13 cellular contexts compared by ENCODE assay signal in genomic region chr5:178388381-178389030, GRCh38.
DNase-seq lines count a peak whose midpoint lies in the region; ATAC-seq and TF ChIP-seq lines count a peak whose summit lies in the region.
"Had no signal": no experiment of that assay in that cellular context is flagged by ENCODE, and none has a peak within 500 bp of the region (broad histone marks: within the 10 kb centered on the region; RNA-seq: fewer than 3 reads in every experiment).

No MANE protein-coding gene starts in this region.

- H3K36me3 Mint-ChIP-seq in activated T-cell treated with anti-CD3 and anti-CD28 coated beads, Interleukin-2, amount 50 U/mL, for 4 hours (ENCODE audit: insufficient read depth), result no peaks in the 10 kb centered on the region
- H3K36me3 Mint-ChIP-seq: activated CD4-positive, alpha-beta memory T cell treated with anti-CD3 and anti-CD28 coated beads for 36 hours had no signal

- POLR2A ChIA-PET in PC-9 (lab: Charles Lee; ENCODE audit: unreplicated experiment), result interaction anchor here (0.6 kb wide), 1 partner anchor 13 kb away, joined by 3 read pairs; no protein-coding TSS in a partner anchor

- H3K4me1 Mint-ChIP-seq in activated T-cell treated with anti-CD3 and anti-CD28 coated beads, Interleukin-2, amount 50 U/mL, for 4 hours (ENCODE audit: low read depth), result no peaks in the 10 kb centered on the region

- H3K9me2 ChIP-seq in hepatocyte (replicated peaks; ENCODE audit: insufficient read depth), result no peaks in the 10 kb centered on the region
- no peaks in the 10 kb centered on the region for H3K9me2 ChIP-seq in PC-9 (ENCODE audit: insufficient read depth)

- peaks cover 15% of the 10 kb centered on the region for H3K27me3 Mint-ChIP-seq in activated T-cell treated with anti-CD3 and anti-CD28 coated beads, Interleukin-2, amount 50 U/mL, for 4 hours (ENCODE audit: low read depth)

- H3K4me3 ChIP-seq in adrenal gland (no peak overlapping the region), hepatocyte (no peak overlapping the region), spleen (no peak overlapping the region), PC-9 (no peak overlapping the region)
- H3K4me3 ChIP-seq: HAP-1, pancreas had no signal

- intact Hi-C loops in adrenal gland (cut with DNase I), result no loop called here
- intact Hi-C loops in spleen (cut with DNase I; ENCODE audit: low total_unique reads), result no loop called here
- intact Hi-C loops in PC-9 (cut with micrococcal nuclease; ENCODE audit: unreplicated experiment), result no loop called here

- DNase-seq in HT1080 (ENCODE audit: low read depth) (peak; percentile 26), adrenal gland (peak in 4 of 7 donors; percentile 21 to 34 (median 32)), hepatocyte (ENCODE audit: low spot score) (peak; percentile 52), spleen (peak; percentile 51), PC-9 (no peak)
- DNase-seq in activated T-cell treated with anti-CD3 and anti-CD28 coated beads, Interleukin-2, amount 50 U/mL, for 4 hours, result no peak
- no peak for DNase-seq in activated CD4-positive, alpha-beta T cell treated with anti-CD3 and anti-CD28 coated beads, Interleukin-2, amount 50 U/mL, for 1 hour
- DNase-seq: activated CD4-positive, alpha-beta memory T cell treated with anti-CD3 and anti-CD28 coated beads for 36 hours; activated naive CD4-positive, alpha-beta T cell treated with Interleukin-2 at 50 U/mL for 16 hours; NCI-H187 treated with DMSO at 0.1 percent for 48 hours; pancreas had no signal

- ATAC-seq in activated T-cell treated with anti-CD3 and anti-CD28 coated beads, Interleukin-2, amount 50 U/mL, for 4 hours, result no peak

- no peaks in the 10 kb centered on the region for H3F3A ChIP-seq in PC-9 (ENCODE audit: insufficient read depth, low read depth)

- H3K79me2 ChIP-seq in hepatocyte (no peaks in the 10 kb centered on the region), PC-9 (ENCODE audit: low read depth) (no peaks in the 10 kb centered on the region)

- H3K9me3 ChIP-seq in adrenal gland (replicated peaks in 1 of 3), result no peaks in the 10 kb centered on the region
- no peaks in the 10 kb centered on the region for H3K9me3 ChIP-seq in hepatocyte (ENCODE audit: low read depth)
- H3K9me3 ChIP-seq in spleen, result no peaks in the 10 kb centered on the region
- no peaks in the 10 kb centered on the region for H3K9me3 ChIP-seq in PC-9 (ENCODE audit: insufficient read depth, low read depth)
- H3K9me3 ChIP-seq: HAP-1, pancreas had no signal

- TF ChIP-seq CTCF in adrenal gland (IDR thresholded peaks at IDR 0.05), result no peak
- no peak for TF ChIP-seq CTCF in hepatocyte (IDR thresholded peaks at IDR 0.05; ENCODE audit: poor library complexity)
- TF ChIP-seq CTCF in spleen (IDR thresholded peaks at IDR 0.05 in 8 of 11, conservative IDR thresholded peaks at IDR 0.05 in 3 of 11), result no peak
- TF ChIP-seq CTCF in PC-9 (conservative IDR thresholded peaks at IDR 0.05), result no peak

- no peaks in the 10 kb centered on the region for H3K27me3 ChIP-seq in adrenal gland
- no peaks in the 10 kb centered on the region for H3K27me3 ChIP-seq in hepatocyte
- H3K27me3 ChIP-seq in spleen (replicated peaks in 1 of 7), result peaks cover 0 to 32% (median 8%) of the 10 kb centered on the region in 7 donors
- peaks cover 100% of the 10 kb centered on the region for H3K27me3 ChIP-seq in PC-9 (ENCODE audit: insufficient read depth, low read depth)
- H3K27me3 ChIP-seq: pancreas had no signal

- WGBS in adrenal gland, 4 donors, result 46 to 82% (median 60%) methylated on average over 3 to 8 of the region's 8 CpGs
- 72% methylated on average over 8 of the region's 8 CpGs for WGBS in hepatocyte (ENCODE audit: low lambda C conversion rate, missing lambda C conversion rate)
- 47 to 80% (median 63%) methylated on average over 8 of the region's 8 CpGs for WGBS in spleen, 5 donors

- no peaks in the 10 kb centered on the region for H3K9me3 Mint-ChIP-seq in activated T-cell treated with anti-CD3 and anti-CD28 coated beads, Interleukin-2, amount 50 U/mL, for 4 hours
- H3K9me3 Mint-ChIP-seq: activated CD4-positive, alpha-beta memory T cell treated with anti-CD3 and anti-CD28 coated beads for 36 hours; T-helper 2 cell treated with Interferon-gamma antibody and Interleukin-4, amounts not matched to agents 5 μg/mL and 100 μg/mL, for 36 hours had no signal

- no peak overlapping the region for H3K4me3 Mint-ChIP-seq in activated T-cell treated with anti-CD3 and anti-CD28 coated beads, Interleukin-2, amount 50 U/mL, for 4 hours
- H3K4me3 Mint-ChIP-seq: activated CD4-positive, alpha-beta memory T cell treated with anti-CD3 and anti-CD28 coated beads for 36 hours; T-helper 2 cell treated with Interferon-gamma antibody and Interleukin-4, amounts not matched to agents 5 μg/mL and 100 μg/mL, for 36 hours had no signal

- CTCF ChIA-PET in PC-9 (lab: Charles Lee), result no interaction called here

- no peak overlapping the region for H3K27ac ChIP-seq in adrenal gland
- H3K27ac ChIP-seq in hepatocyte, result no peak overlapping the region
- H3K27ac ChIP-seq in spleen, result no peak overlapping the region
- H3K27ac ChIP-seq in PC-9, result no peak overlapping the region
- H3K27ac ChIP-seq: pancreas had no signal

- H4K20me1 ChIP-seq in hepatocyte (ENCODE audit: insufficient read depth, poor library complexity, severe bottlenecking) (no peaks in the 10 kb centered on the region), PC-9 (ENCODE audit: insufficient read depth) (no peaks in the 10 kb centered on the region; the same call in 1 of the 2 replicates)

- TF ChIP-seq POLR2A in adrenal gland (IDR thresholded peaks at IDR 0.05) (no peak), spleen (IDR thresholded peaks at IDR 0.05) (no peak)

- H3K36me3 ChIP-seq in adrenal gland (replicated peaks in 1 of 2) (no peaks in the 10 kb centered on the region), hepatocyte (replicated peaks; ENCODE audit: insufficient read depth, low read depth) (no peaks in the 10 kb centered on the region), spleen (no peaks in the 10 kb centered on the region), PC-9 (ENCODE audit: low read depth) (no peaks in the 10 kb centered on the region)
- H3K36me3 ChIP-seq: HAP-1, pancreas had no signal

- no peaks in the 10 kb centered on the region for H3K4me1 ChIP-seq in adrenal gland (replicated peaks in 1 of 2)
- peaks cover 26% of the 10 kb centered on the region for H3K4me1 ChIP-seq in hepatocyte (ENCODE audit: insufficient read depth)
- H3K4me1 ChIP-seq in spleen, result peaks cover 0 to 31% (median 15%) of the 10 kb centered on the region in 6 donors
- no peaks in the 10 kb centered on the region for H3K4me1 ChIP-seq in PC-9 (replicated peaks; ENCODE audit: insufficient read depth)
- H3K4me1 ChIP-seq: HAP-1, pancreas had no signal

- H3K4me2 ChIP-seq in hepatocyte (no peak overlapping the region), PC-9 (no peak overlapping the region)

- H2AFZ ChIP-seq in hepatocyte (no peak overlapping the region), PC-9 (no peak overlapping the region)

- BruUV-seq in PC-9 (replicated peaks; lab: Mats Ljungman, UMichigan), result no TSS peak

Comparison
In these comparisons a context has a peak if more than half of its experiments do, and no peak if none do; other contexts are left out.
1. DNase-seq: peak in HT1080 (single experiment), adrenal gland (4 of 7), hepatocyte (single experiment) and spleen (single experiment); none in activated T-cell treated with anti-CD3 and anti-CD28 coated beads, Interleukin-2, amount 50 U/mL, for 4 hours (single experiment), activated CD4-positive, alpha-beta T cell treated with anti-CD3 and anti-CD28 coated beads, Interleukin-2, amount 50 U/mL, for 1 hour (single experiment) and PC-9 (0 of 2).